In genomic region chr16:66516172-66516807, GRCh38 we compare ENCODE assay signal across 7 cellular contexts. TPM values are rescaled to one million over a fixed set of nuclear protein-coding genes. Genes with fewer than 3 reads are reported as not detected.
DNase-seq lines count a peak whose midpoint lies in the region; ATAC-seq lines count a peak whose summit lies in the region.

No MANE protein-coding gene starts in this region.

- peak overlapping the region; percentile 95 for H3K27ac ChIP-seq in cingulate gyrus (ENCODE audit: low read depth, low read length)
- H3K27ac ChIP-seq in rectal smooth muscle tissue (ENCODE audit: low read depth, low read length) = peak overlapping the region; percentile 95

- H3K27me3 ChIP-seq in rectal smooth muscle tissue (ENCODE audit: control insufficient read depth, insufficient read depth, low read length) (no peaks in the 10 kb centered on the region), HAP-1 (ENCODE audit: low read depth) (no peaks in the 10 kb centered on the region)

- in situ Hi-C loops in HAP-1 (cut with MboI; ENCODE audit: low sequenced_read_pairs) = no loop called here

- peak overlapping the region; percentile 29 for H3K9ac ChIP-seq in rectal smooth muscle tissue (ENCODE audit: low read length)

- H3K4me3 ChIP-seq in rectal smooth muscle tissue (ENCODE audit: low read length) (peak overlapping the region; percentile 38), HAP-1 (no peak overlapping the region)

- ATAC-seq in GM19463 (IDR thresholded peaks at IDR 0.05; ENCODE audit: unreplicated experiment) (peak; percentile 14), HG02571 (IDR thresholded peaks at IDR 0.05; ENCODE audit: unreplicated experiment) (no peak)

- peak overlapping the region; percentile 87 to 99 (median 96) for H3K27ac Mint-ChIP-seq in IgD-negative memory B cell

- H3K9me3 ChIP-seq in HAP-1 = no peaks in the 10 kb centered on the region

- peaks cover 21% of the 10 kb centered on the region for H3K4me1 ChIP-seq in rectal smooth muscle tissue (ENCODE audit: control insufficient read depth, insufficient read depth, low read length)
- H3K4me1 ChIP-seq in HAP-1 = no peaks in the 10 kb centered on the region

- H3K27me3 Mint-ChIP-seq in IgD-negative memory B cell = no peaks in the 10 kb centered on the region

- peaks cover 30 to 51% (median 36%) of the 10 kb centered on the region in 3 donors for H3K4me1 Mint-ChIP-seq in IgD-negative memory B cell

- H3K4me3 Mint-ChIP-seq in IgD-negative memory B cell = peak overlapping the region; percentile 79 to 94 (median 88)

- H3K36me3 ChIP-seq in rectal smooth muscle tissue (ENCODE audit: control insufficient read depth, insufficient read depth, low read length) (no peaks in the 10 kb centered on the region), HAP-1 (replicated peaks) (0 out of 2 replicates have a peak, but pooled peaks cover 6% of the 10 kb centered on the region)

- DNase-seq in HAP-1 (ENCODE audit: low spot score in 2 of 2) = no peak
- DNase-seq in stimulated activated naive CD4-positive, alpha-beta T cell (lab: John Stamatoyannopoulos, UW) = no peak

- no peaks in the 10 kb centered on the region for H3K36me3 Mint-ChIP-seq in IgD-negative memory B cell

- H3K9me3 Mint-ChIP-seq in IgD-negative memory B cell = no peaks in the 10 kb centered on the region

RNA-seq across cellular contexts. Expression of gene TK2, which starts 33.6 kb away (rescaled TPM):
- 1.6 TPM for polyA plus RNA-seq in IgD-negative memory B cell

RNA-seq across cellular contexts. Expression of gene CKLF, which starts 36.1 kb away (rescaled TPM):
- polyA plus RNA-seq in IgD-negative memory B cell = 50.8 TPM

RNA-seq across cellular contexts. Expression of gene CMTM1, which starts 49.9 kb away (rescaled TPM):
- polyA plus RNA-seq in IgD-negative memory B cell = not detected
